8 cellular contexts compared by ENCODE assay signal in genomic region chr11:64447717-64448598, GRCh38.
A peak's percentile ranks its signal among the peaks of the same experiment; 100 is the strongest.
DNase-seq lines count a peak whose midpoint lies in the region; ATAC-seq and TF ChIP-seq lines count a peak whose summit lies in the region.

No MANE protein-coding gene starts in this region.

- peaks cover 3% of the 10 kb centered on the region in 2 donors for H3K36me3 Mint-ChIP-seq in CD14-positive monocyte
- no peaks in the 10 kb centered on the region for H3K36me3 Mint-ChIP-seq in T-cell

- peaks cover 0 to 4% (median 3%) of the 10 kb centered on the region in 7 donors for H3K9me3 Mint-ChIP-seq in CD14-positive monocyte
- no peaks in the 10 kb centered on the region for H3K9me3 Mint-ChIP-seq in T-cell

- H3K36me3 ChIP-seq in H7 (replicated peaks; ENCODE audit: control insufficient read depth, insufficient read depth, low read length) (no peaks in the 10 kb centered on the region), right atrium auricular region (no peaks in the 10 kb centered on the region)

- H3K4me3 ChIP-seq in H7 (ENCODE audit: insufficient read depth, low read depth, low read length), result no peak overlapping the region
- H3K4me3 ChIP-seq in right atrium auricular region, result peak overlapping the region in 1 of 2 donors; percentile 40
- H3K4me3 ChIP-seq in skeletal muscle cell (ENCODE audit: low read depth, low read length), result peak overlapping the region; percentile 1

- peaks cover 7% of the 10 kb centered on the region; the same call in 1 of the 2 replicates for H3K27me3 ChIP-seq in H7 (ENCODE audit: control insufficient read depth, insufficient read depth, low read length)
- H3K27me3 ChIP-seq in right atrium auricular region, result no peaks in the 10 kb centered on the region

- no peak for ATAC-seq in T-cell (replicated peaks in 1 of 4)

- intact Hi-C loops in CD14-positive monocyte (cut with micrococcal nuclease), result no loop called here

- POLR2A ChIA-PET in T-cell (lab: Charles Lee), result no interaction called here

- H3K4me3 Mint-ChIP-seq in CD14-positive monocyte (peak overlapping the region; percentile 88 to 96), T-cell (peak overlapping the region; percentile 17 to 86 (median 21))

- CTCF ChIA-PET in T-cell (lab: Charles Lee), result no interaction called here

- DNase-seq in CD14-positive monocyte (ENCODE audit: low spot score) (peak; percentile 78), H7 (peak; percentile 59), T-cell (peak in 1 of 34 experiments; percentile 19), right atrium auricular region (ENCODE audit: low spot score) (no peak), skeletal muscle cell (ENCODE audit: low read depth) (no peak), NCI-H2029 (lab: John Stamatoyannopoulos, UW) (no peak), SW 1271 (lab: John Stamatoyannopoulos, UW) (no peak), NCI-H510A (lab: John Stamatoyannopoulos, UW) (no peak)

- H3K9me3 ChIP-seq in right atrium auricular region, result no peaks in the 10 kb centered on the region

- peaks cover 0 to 14% of the 10 kb centered on the region in 2 donors for H3K4me1 ChIP-seq in right atrium auricular region

- H3K27ac Mint-ChIP-seq in CD14-positive monocyte (peak overlapping the region; percentile 94 to 98 (median 96)), T-cell (no peak overlapping the region)

- H3K27me3 Mint-ChIP-seq in CD14-positive monocyte (ENCODE audit: low read depth in 3 of 3) (no peaks in the 10 kb centered on the region), T-cell (peaks cover 9 to 15% of the 10 kb centered on the region in 2 donors)

- H3K4me1 Mint-ChIP-seq in CD14-positive monocyte (peaks cover 61% of the 10 kb centered on the region), T-cell (peaks cover 15 to 19% (median 18%) of the 10 kb centered on the region in 3 donors)

- peak overlapping the region; percentile 17 to 19 for H3K27ac ChIP-seq in right atrium auricular region

- TF ChIP-seq CTCF in CD14-positive monocyte (IDR thresholded peaks at IDR 0.05) (no peak), right atrium auricular region (IDR thresholded peaks at IDR 0.05) (no peak)

Comparison
In these comparisons a context has a peak if more than half of its experiments do, and no peak if none do; other contexts are left out.
1. DNase-seq: peak in CD14-positive monocyte (single experiment) and H7 (single experiment); none in right atrium auricular region (single experiment), skeletal muscle cell (single experiment), NCI-H2029 (single experiment), SW 1271 (0 of 2) and NCI-H510A (single experiment).
2. H3K27ac Mint-ChIP-seq: peak in CD14-positive monocyte (7 of 7); none in T-cell (0 of 2).